Comparison of ENCODE assay signal across 8 cellular contexts in genomic region chr19:12639901-12640613, GRCh38. TPM values are rescaled to one million over a fixed set of nuclear protein-coding genes. Genes with fewer than 3 reads are reported as not detected.
A peak's percentile ranks its signal among the peaks of the same experiment; 100 is the strongest.
DNase-seq lines count a peak whose midpoint lies in the region; ATAC-seq lines count a peak whose summit lies in the region.

No MANE protein-coding gene starts in this region.

- peaks cover 5% of the 10 kb centered on the region for H3K9me3 Mint-ChIP-seq in activated CD4-positive, alpha-beta memory T cell treated with anti-CD3 and anti-CD28 coated beads, Interleukin-2, amount 10 ng/mL, durations not matched to agents 7 days and 5 days

- DNase-seq in GOT3 (lab: John Stamatoyannopoulos, UW) (peak; percentile 41), NCI-H2227 treated with DMSO at 0.1 percent for 48 hours (lab: John Stamatoyannopoulos, UW) (peak; percentile 11), lung microvascular endothelial cell (ENCODE audit: low read depth in 2 of 2) (peak; percentile 81 to 84)
- DNase-seq in activated CD4-positive, alpha-beta memory T cell treated with anti-CD3 and anti-CD28 coated beads, Interleukin-2, amount 10 ng/mL, durations not matched to agents 7 days and 5 days: peak; percentile 87
- peak; percentile 71 for DNase-seq in effector CD8-positive, alpha-beta T cell (lab: John Stamatoyannopoulos, UW)
- DNase-seq in stimulated activated CD4-positive, alpha-beta T cell treated with anti-CD3 and anti-CD28 coated beads, TNF-alpha, amount 100 ng/mL, for 24 hours (ENCODE audit: low read depth in 3 of 3): peak; percentile 77 to 88 (median 82)

- no peak for ATAC-seq in GM19463 (IDR thresholded peaks at IDR 0.05; ENCODE audit: unreplicated experiment)

- H3K36me3 ChIP-seq in BLaER1: peaks cover 17% of the 10 kb centered on the region; the same call in 1 of the 2 replicates

- peaks cover 15% of the 10 kb centered on the region for H3K4me1 Mint-ChIP-seq in activated CD4-positive, alpha-beta memory T cell treated with anti-CD3 and anti-CD28 coated beads, Interleukin-2, amount 10 ng/mL, durations not matched to agents 7 days and 5 days

- no peaks in the 10 kb centered on the region for H3K27me3 ChIP-seq in BLaER1

- peak overlapping the region; percentile 33 for H3K27ac Mint-ChIP-seq in activated CD4-positive, alpha-beta memory T cell treated with anti-CD3 and anti-CD28 coated beads, Interleukin-2, amount 10 ng/mL, durations not matched to agents 7 days and 5 days

- H3K27ac ChIP-seq in BLaER1: peak overlapping the region; percentile 52

- CTCF ChIA-PET in activated CD4-positive, alpha-beta memory T cell treated with anti-CD3 and anti-CD28 coated beads, Interleukin-2, amount 10 ng/mL, durations not matched to agents 7 days and 5 days (lab: Charles Lee): interaction anchor here (0.5 to 1.7 kb wide), 17 partner anchors 9 to 73 kb away, joined by 3 to 11 read pairs (median 5); partner anchors contain the start of genes ZNF490 and ZNF791

- POLR2A ChIA-PET in activated CD4-positive, alpha-beta memory T cell treated with anti-CD3 and anti-CD28 coated beads, Interleukin-2, amount 10 ng/mL, durations not matched to agents 7 days and 5 days (lab: Charles Lee): interaction anchor here (1.0 to 1.6 kb wide), 4 partner anchors 26 to 56 kb away, joined by 4 to 13 read pairs (median 8); partner anchors contain the start of genes FBXW9, MAN2B1, WDR83 and ZNF490

- peak overlapping the region; percentile 60 for H3K9ac ChIP-seq in BLaER1

- H3K27me3 Mint-ChIP-seq in activated CD4-positive, alpha-beta memory T cell treated with anti-CD3 and anti-CD28 coated beads, Interleukin-2, amount 10 ng/mL, durations not matched to agents 7 days and 5 days: no peaks in the 10 kb centered on the region

- H3K4me2 ChIP-seq in BLaER1: peak overlapping the region; percentile 79

- peaks cover 33% of the 10 kb centered on the region for H3K36me3 Mint-ChIP-seq in activated CD4-positive, alpha-beta memory T cell treated with anti-CD3 and anti-CD28 coated beads, Interleukin-2, amount 10 ng/mL, durations not matched to agents 7 days and 5 days (ENCODE audit: low read depth)

- peaks cover 10% of the 10 kb centered on the region for H3K4me1 ChIP-seq in BLaER1

- no peaks in the 10 kb centered on the region for H4K20me1 ChIP-seq in BLaER1

- H3K4me3 ChIP-seq in BLaER1: peak overlapping the region; percentile 40

- peak overlapping the region; percentile 58 for H3K4me3 Mint-ChIP-seq in activated CD4-positive, alpha-beta memory T cell treated with anti-CD3 and anti-CD28 coated beads, Interleukin-2, amount 10 ng/mL, durations not matched to agents 7 days and 5 days

- H3K9me3 ChIP-seq in BLaER1: no peaks in the 10 kb centered on the region

RNA-seq across cellular contexts. Expression of gene MAN2B1, which starts 26.5 kb away (rescaled TPM):
- total RNA-seq in activated CD4-positive, alpha-beta memory T cell treated with anti-CD3 and anti-CD28 coated beads, Interleukin-2, amount 10 ng/mL, durations not matched to agents 7 days and 5 days: 100 to 1,000 TPM; 146 to 150 TPM
- 37.0 and 77.2 TPM in 2 replicates for total RNA-seq in lung microvascular endothelial cell

RNA-seq across cellular contexts. Expression of gene WDR83, which starts 26.6 kb away (rescaled TPM):
- 10 to 100 TPM; 16.9 to 21.3 TPM for total RNA-seq in activated CD4-positive, alpha-beta memory T cell treated with anti-CD3 and anti-CD28 coated beads, Interleukin-2, amount 10 ng/mL, durations not matched to agents 7 days and 5 days
- 6.3 and 9.1 TPM in 2 replicates for total RNA-seq in lung microvascular endothelial cell

RNA-seq across cellular contexts. Expression of gene ZNF791, which starts 29.3 kb away (rescaled TPM):
- 10 to 100 TPM; 39.9 to 44.3 TPM for total RNA-seq in activated CD4-positive, alpha-beta memory T cell treated with anti-CD3 and anti-CD28 coated beads, Interleukin-2, amount 10 ng/mL, durations not matched to agents 7 days and 5 days
- total RNA-seq in lung microvascular endothelial cell: 8.3 and 8.9 TPM in 2 replicates

RNA-seq across cellular contexts. Expression of gene ZNF490, which starts 29.4 kb away (rescaled TPM):
- 10 to 100 TPM; 16.9 to 17.1 TPM for total RNA-seq in activated CD4-positive, alpha-beta memory T cell treated with anti-CD3 and anti-CD28 coated beads, Interleukin-2, amount 10 ng/mL, durations not matched to agents 7 days and 5 days
- 5.2 and 6.9 TPM in 2 replicates for total RNA-seq in lung microvascular endothelial cell

RNA-seq across cellular contexts. Expression of gene DHPS, which starts 41.6 kb away (rescaled TPM):
- total RNA-seq in activated CD4-positive, alpha-beta memory T cell treated with anti-CD3 and anti-CD28 coated beads, Interleukin-2, amount 10 ng/mL, durations not matched to agents 7 days and 5 days: 100 to 1,000 TPM; 106 to 113 TPM
- total RNA-seq in lung microvascular endothelial cell: 40.8 and 41.1 TPM in 2 replicates

Comparison
In these comparisons a context has a peak if more than half of its experiments do, and no peak if none do; other contexts are left out.
1. DNase-seq: peak in every context shown above with its lines; median percentile 87 in activated CD4-positive, alpha-beta memory T cell treated with anti-CD3 and anti-CD28 coated beads, Interleukin-2, amount 10 ng/mL, durations not matched to agents 7 days and 5 days; 82 in lung microvascular endothelial cell; 82 in stimulated activated CD4-positive, alpha-beta T cell treated with anti-CD3 and anti-CD28 coated beads, TNF-alpha, amount 100 ng/mL, for 24 hours; 71 in effector CD8-positive, alpha-beta T cell; 41 in GOT3; 11 in NCI-H2227 treated with DMSO at 0.1 percent for 48 hours.